8 cellular contexts compared by ENCODE assay signal in the genomic region with DNA sequence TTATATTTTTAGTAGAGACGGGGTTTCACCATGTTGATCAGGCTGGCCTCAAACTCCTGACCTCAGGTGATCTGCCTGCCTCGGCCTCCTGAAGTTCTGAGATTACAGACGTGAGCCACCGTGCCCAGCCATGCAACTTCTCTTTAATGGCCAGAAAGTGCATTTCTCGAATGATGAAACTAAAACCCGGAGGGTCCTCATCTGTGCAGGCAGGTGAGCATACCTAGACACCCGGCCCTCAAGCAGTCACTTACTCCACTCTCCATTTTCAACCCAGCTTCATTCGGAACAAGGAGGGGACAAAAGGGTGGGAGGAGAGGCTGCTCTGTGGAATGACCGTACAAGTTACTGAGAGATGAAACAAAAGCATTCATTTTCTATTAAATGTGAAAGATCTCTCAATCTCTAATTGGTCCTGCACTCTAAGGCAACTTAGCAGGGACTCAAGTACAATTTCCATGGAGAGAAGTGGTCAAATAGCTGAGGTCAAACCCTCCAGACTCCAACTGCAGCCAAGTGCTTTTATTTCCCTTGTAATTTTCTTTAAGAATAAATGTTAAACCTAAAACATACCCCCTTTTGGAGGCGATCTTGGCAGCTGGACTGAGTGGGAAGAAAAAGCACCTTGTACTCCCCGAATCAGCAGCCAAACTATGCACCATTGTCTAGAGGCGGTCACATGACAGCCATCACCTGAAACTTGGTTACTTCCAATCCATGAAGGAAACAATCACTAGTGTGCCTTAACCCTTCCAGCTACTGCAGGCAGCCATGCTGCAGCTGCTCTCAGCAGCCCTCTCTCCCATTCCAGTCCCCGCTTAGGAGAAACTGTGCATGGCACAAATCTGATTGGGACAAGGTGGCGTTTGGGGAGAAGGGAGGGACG.
DNase-seq lines count a peak whose midpoint lies in the region; ATAC-seq, FAIRE-seq and TF ChIP-seq lines count a peak whose summit lies in the region.

No MANE protein-coding gene starts in this region.

- no peak for FAIRE-seq in pancreas (lab: Jason Lieb, UNC)

- no peak for ATAC-seq in CD4-positive, alpha-beta T cell (ENCODE audit: poor library complexity)
- peak; percentile 53 to 74 (median 72) for ATAC-seq in pancreas
- ATAC-seq in GM21825 (IDR thresholded peaks at IDR 0.05; ENCODE audit: unreplicated experiment): no peak
- no peak for ATAC-seq in GM18511 (IDR thresholded peaks at IDR 0.05; ENCODE audit: unreplicated experiment)
- ATAC-seq in GM19397 (IDR thresholded peaks at IDR 0.05; ENCODE audit: unreplicated experiment): no peak

- 36 to 43% methylated on average over 15 of the region's 15 CpGs for WGBS in pancreas, 2 donors

- H3K27ac Mint-ChIP-seq in CD4-positive, alpha-beta T cell: peak overlapping the region; percentile 29

- peak overlapping the region; percentile 77 for H3K4me3 Mint-ChIP-seq in CD4-positive, alpha-beta T cell

- TF ChIP-seq CTCF in CD4-positive, alpha-beta T cell (IDR thresholded peaks at IDR 0.05): no peak
- TF ChIP-seq CTCF in pancreas (IDR thresholded peaks at IDR 0.05): no peak

- H3K36me3 Mint-ChIP-seq in CD4-positive, alpha-beta T cell (ENCODE audit: low read depth): peaks cover 16% of the 10 kb centered on the region

- intact Hi-C loops in CD4-positive, alpha-beta T cell (cut with DNase I, micrococcal nuclease): loop anchor here (5.0 kb wide), 2 partner anchors 56 to 61 kb away; partner anchors contain the start of gene VGLL4 (in 1 of the 2)
- intact Hi-C loops in pancreas (cut with DNase I): no loop called here

- no peak overlapping the region for H3K27ac ChIP-seq in CD4-positive, alpha-beta T cell (ENCODE audit: low read depth, low read length)
- H3K27ac ChIP-seq in pancreas: peak overlapping the region in 3 of 4 donors; percentile 36 to 60 (median 56)

- H3K4me1 ChIP-seq in pancreas: peaks cover 10 to 26% (median 17%) of the 10 kb centered on the region in 3 donors

- DNase-seq in CD4-positive, alpha-beta T cell: no peak
- DNase-seq in SK-N-DZ (ENCODE audit: low spot score) (peak; percentile 39), globus pallidus (ENCODE audit: low spot score) (peak; percentile 78), pancreas (peak in 1 of 6 donors; percentile 16)
- no peak for DNase-seq in activated CD4-positive, alpha-beta T cell treated with anti-CD3 and anti-CD28 coated beads, Interleukin-2, amount 50 U/mL, for 1 hour

- no peaks in the 10 kb centered on the region for H3K9me3 ChIP-seq in CD4-positive, alpha-beta T cell (ENCODE audit: control insufficient read depth, low read length)
- H3K9me3 ChIP-seq in pancreas: no peaks in the 10 kb centered on the region

- no peaks in the 10 kb centered on the region for H3K27me3 Mint-ChIP-seq in CD4-positive, alpha-beta T cell

- POLR2A ChIA-PET in CD4-positive, alpha-beta T cell (lab: Charles Lee): interaction anchor here (0.6 to 0.8 kb wide), 2 partner anchors 57 to 246 kb away, joined by 3 read pairs; no protein-coding TSS in a partner anchor

- H3K9me3 Mint-ChIP-seq in CD4-positive, alpha-beta T cell: no peaks in the 10 kb centered on the region

- CTCF ChIA-PET in CD4-positive, alpha-beta T cell (lab: Charles Lee): no interaction called here

- peaks cover 78% of the 10 kb centered on the region for H3K4me1 Mint-ChIP-seq in CD4-positive, alpha-beta T cell (ENCODE audit: low read depth)

- peak overlapping the region in 2 of 4 donors; percentile 9 to 24 for H3K4me3 ChIP-seq in pancreas

- no peaks in the 10 kb centered on the region for H3K36me3 ChIP-seq in pancreas

- no peaks in the 10 kb centered on the region for H3K27me3 ChIP-seq in CD4-positive, alpha-beta T cell (ENCODE audit: control insufficient read depth, insufficient read depth, low read length)
- H3K27me3 ChIP-seq in pancreas: no peaks in the 10 kb centered on the region

Comparison
In these comparisons a context has a peak if more than half of its experiments do, and no peak if none do; other contexts are left out.
1. ATAC-seq: peak in pancreas (4 of 4); none in CD4-positive, alpha-beta T cell (single experiment), GM21825 (single experiment), GM18511 (single experiment) and GM19397 (single experiment).
2. DNase-seq: peak in SK-N-DZ (single experiment) and globus pallidus (single experiment); none in CD4-positive, alpha-beta T cell (0 of 10) and activated CD4-positive, alpha-beta T cell treated with anti-CD3 and anti-CD28 coated beads, Interleukin-2, amount 50 U/mL, for 1 hour (single experiment).
3. intact Hi-C loops: an anchor here in CD4-positive, alpha-beta T cell (5.0 kb wide); none called in pancreas.